ENCODE assay signal across 22 cellular contexts in genomic region chr15:39183177-39183881, GRCh38.
"Had no signal": no experiment of that assay in that cellular context is flagged by ENCODE, and none has a peak within 500 bp of the region (broad histone marks: within the 10 kb centered on the region; RNA-seq: fewer than 3 reads in every experiment).

No MANE protein-coding gene starts in this region.

- H3K4me1 ChIP-seq: tibial artery had no signal

- DNase-seq: activated CD4-positive, alpha-beta T cell treated with anti-CD3 and anti-CD28 coated beads, Interleukin-2, amount 10 ng/mL, durations not matched to agents 24 days and 14 days; activated CD8-positive, alpha-beta memory T cell treated with anti-CD3 and anti-CD28 coated beads, Interleukin-2, amount 50 U/mL, for 48 hours; activated gamma-delta T cell treated with Interleukin-2 at 50 U/mL for 16 hours; activated naive CD8-positive, alpha-beta T cell treated with anti-CD3 and anti-CD28 coated beads for 36 hours; activated T-cell treated with anti-CD3 and anti-CD28 coated beads, Interleukin-2, amount 50 U/mL, for 72 hours; brain microvascular endothelial cell; cerebellar nuclear complex; effector memory CD4-positive, alpha-beta T cell; kidney; left lung; mucosa of descending colon; naive thymus-derived CD4-positive, alpha-beta T cell; retina; stimulated activated CD4-positive, alpha-beta T cell treated with anti-CD3 and anti-CD28 coated beads, Interleukin-15, amount 100 ng/mL, for 24 hours; stimulated activated CD4-positive, alpha-beta T cell treated with anti-CD3 and anti-CD28 coated beads, Interleukin-4, amount 100 ng/mL, for 1 hour; stimulated activated naive B cell treated with anti-CD40 and anti-IgM and Interleukin-4, amounts not matched to agents 10 μg/mL and 1 μg/mL and 100 μg/mL, for 72 hours; tibial artery; uterus had no signal

- H3K36me3 ChIP-seq: brain microvascular endothelial cell, left lung, tibial artery, uterus had no signal

- ATAC-seq: activated T-cell treated with anti-CD3 and anti-CD28 coated beads, Interleukin-2, amount 50 U/mL, for 72 hours; left lung; mucosa of descending colon; naive thymus-derived CD4-positive, alpha-beta T cell; stimulated activated naive B cell treated with anti-CD40 and anti-IgM and Interleukin-4, amounts not matched to agents 10 μg/mL and 1 μg/mL and 100 μg/mL, for 72 hours; WTC11 had no signal

- H2AFZ ChIP-seq: hepatocyte had no signal

- H3K27ac ChIP-seq: brain microvascular endothelial cell, left lung, tibial artery, uterus had no signal

- H3K27me3 ChIP-seq: brain microvascular endothelial cell, hepatocyte, left lung, tibial artery, uterus had no signal

- H3K4me3 ChIP-seq: hepatocyte, left lung, mucosa of descending colon, skin epidermis, tibial artery, uterus had no signal

- H3K9me3 ChIP-seq: left lung, mucosa of descending colon, tibial artery, uterus had no signal

- H3K79me2 ChIP-seq: hepatocyte had no signal

- FAIRE-seq: kidney, TTC549 had no signal
